Comparison of ENCODE assay signal across 13 cellular contexts in the genomic region with DNA sequence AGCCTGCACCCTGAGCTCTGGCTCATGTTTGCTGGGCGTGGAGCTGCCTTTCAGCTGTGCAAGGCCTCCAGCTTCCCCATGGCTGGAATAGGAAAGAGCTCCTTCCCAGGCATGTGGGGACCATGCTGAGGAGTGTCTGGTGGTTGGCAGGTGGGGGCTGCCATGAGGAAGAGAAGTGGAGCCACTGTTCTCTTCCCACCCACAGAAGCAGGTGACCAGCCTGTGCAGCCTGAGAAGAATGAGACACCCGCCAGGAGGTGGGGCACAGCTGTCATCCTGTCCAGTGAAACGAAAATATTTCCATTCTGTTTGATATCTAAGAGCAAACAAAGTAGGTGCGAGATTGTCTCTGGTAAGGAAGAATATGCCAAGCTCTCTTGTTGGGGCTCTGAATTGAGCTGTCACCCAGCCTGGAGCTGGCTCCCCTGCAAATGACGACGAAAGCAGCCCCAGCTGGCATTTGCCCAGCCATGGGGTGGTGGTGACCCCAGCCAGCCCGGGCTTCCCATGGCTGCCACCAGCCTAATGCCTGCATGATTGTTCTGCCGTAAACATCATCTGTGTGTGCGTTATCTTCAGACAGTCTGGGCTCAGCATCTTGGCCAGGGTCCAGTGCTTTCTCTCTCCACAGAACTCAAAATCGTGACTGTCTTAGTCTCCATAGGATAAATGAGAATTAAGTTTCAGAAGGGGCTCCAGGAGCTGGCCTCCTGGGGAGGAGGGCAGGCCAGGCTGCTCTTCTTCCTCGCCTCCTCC.
DNase-seq lines count a peak whose midpoint lies in the region; ATAC-seq and TF ChIP-seq lines count a peak whose summit lies in the region.
"Had no signal": no experiment of that assay in that cellular context is flagged by ENCODE, and none has a peak within 500 bp of the region (broad histone marks: within the 10 kb centered on the region; RNA-seq: fewer than 3 reads in every experiment).

No MANE protein-coding gene starts in this region.

- H3K4me1 Mint-ChIP-seq in nephron progenitor cell: peaks cover 31% of the 10 kb centered on the region
- H3K4me1 Mint-ChIP-seq: activated CD8-positive, alpha-beta memory T cell treated with anti-CD3 and anti-CD28 coated beads, Interleukin-2, amount 10 ng/mL, durations not matched to agents 7 days and 5 days had no signal

- H3K36me3 ChIP-seq in muscle layer of colon (ENCODE audit: insufficient read depth, low read length): no peaks in the 10 kb centered on the region
- H3K36me3 ChIP-seq: lower lobe of right lung, SJSA1 had no signal

- peaks cover 19% of the 10 kb centered on the region for H3K4me1 ChIP-seq in muscle layer of colon (ENCODE audit: insufficient read depth, low read length)
- H3K4me1 ChIP-seq: lower lobe of right lung had no signal

- H3K36me3 Mint-ChIP-seq in nephron progenitor cell (ENCODE audit: low read depth): no peaks in the 10 kb centered on the region
- H3K36me3 Mint-ChIP-seq: activated CD8-positive, alpha-beta memory T cell treated with anti-CD3 and anti-CD28 coated beads, Interleukin-2, amount 10 ng/mL, durations not matched to agents 7 days and 5 days had no signal

- no peak overlapping the region for H3K4me3 Mint-ChIP-seq in nephron progenitor cell
- H3K4me3 Mint-ChIP-seq: activated CD8-positive, alpha-beta memory T cell treated with anti-CD3 and anti-CD28 coated beads, Interleukin-2, amount 10 ng/mL, durations not matched to agents 7 days and 5 days had no signal

- peaks cover 7% of the 10 kb centered on the region for H3K27me3 Mint-ChIP-seq in nephron progenitor cell (ENCODE audit: low read depth, poor library complexity)
- H3K27me3 Mint-ChIP-seq: activated CD8-positive, alpha-beta memory T cell treated with anti-CD3 and anti-CD28 coated beads, Interleukin-2, amount 10 ng/mL, durations not matched to agents 7 days and 5 days had no signal

- H3K9me3 ChIP-seq in muscle layer of colon (ENCODE audit: low read length): no peaks in the 10 kb centered on the region
- H3K9me3 ChIP-seq: lower lobe of right lung, SJSA1 had no signal

- no peak overlapping the region for H3K27ac Mint-ChIP-seq in nephron progenitor cell
- H3K27ac Mint-ChIP-seq: activated CD8-positive, alpha-beta memory T cell treated with anti-CD3 and anti-CD28 coated beads, Interleukin-2, amount 10 ng/mL, durations not matched to agents 7 days and 5 days had no signal

- no peak for ATAC-seq in HG03108 (IDR thresholded peaks at IDR 0.05; ENCODE audit: unreplicated experiment)
- no peak for ATAC-seq in omental fat pad (ENCODE audit: low FRiP score)
- ATAC-seq: activated CD8-positive, alpha-beta memory T cell treated with anti-CD3 and anti-CD28 coated beads, Interleukin-2, amount 10 ng/mL, durations not matched to agents 7 days and 5 days; lower lobe of right lung had no signal

- DNase-seq in DMS153 (lab: John Stamatoyannopoulos, UW) (peak; percentile 49), NCI-H2171 (lab: John Stamatoyannopoulos, UW) (peak; percentile 31), choroid plexus epithelial cell (ENCODE audit: low read depth) (peak; percentile 80), nephron progenitor cell (no peak), NCI-H526 treated with DMSO at 0.1 percent for 48 hours (lab: John Stamatoyannopoulos, UW) (no peak), omental fat pad (ENCODE audit: low spot score) (no peak)
- DNase-seq: activated CD8-positive, alpha-beta memory T cell treated with anti-CD3 and anti-CD28 coated beads, Interleukin-2, amount 10 ng/mL, durations not matched to agents 7 days and 5 days; KBM-7; lower lobe of right lung; NCI-H524 treated with DMSO at 0.1 percent for 48 hours had no signal

- no peaks in the 10 kb centered on the region for H3K27me3 ChIP-seq in muscle layer of colon (ENCODE audit: control insufficient read depth in 1 of 2, insufficient read depth in 2 of 2, low read length in 2 of 2)
- H3K27me3 ChIP-seq: SJSA1 had no signal

- H3K9ac ChIP-seq in muscle layer of colon (ENCODE audit: low read length): no peak overlapping the region

- H3K4me3 ChIP-seq in choroid plexus epithelial cell (ENCODE audit: low read depth, low read length) (no peak overlapping the region), muscle layer of colon (ENCODE audit: low read depth in 1 of 2, low read length in 2 of 2) (no peak overlapping the region)
- H3K4me3 ChIP-seq: lower lobe of right lung, SJSA1 had no signal

- H3K9me3 Mint-ChIP-seq in nephron progenitor cell: no peaks in the 10 kb centered on the region

- peak overlapping the region; percentile 24 for H3K27ac ChIP-seq in muscle layer of colon (ENCODE audit: low read depth, low read length)
- H3K27ac ChIP-seq: lower lobe of right lung, SJSA1 had no signal

- TF ChIP-seq CTCF in choroid plexus epithelial cell (conservative IDR thresholded peaks at IDR 0.05; ENCODE audit: low read depth, low read length): no peak
- no peak for TF ChIP-seq CTCF in nephron progenitor cell (IDR thresholded peaks at IDR 0.05)
- TF ChIP-seq CTCF in omental fat pad (IDR thresholded peaks at IDR 0.05): no peak

Comparison
In these comparisons a context has a peak if more than half of its experiments do, and no peak if none do; other contexts are left out.
1. DNase-seq: peak in DMS153 (single experiment), NCI-H2171 (single experiment) and choroid plexus epithelial cell (single experiment); none in nephron progenitor cell (single experiment), NCI-H526 treated with DMSO at 0.1 percent for 48 hours (single experiment) and omental fat pad (single experiment).